ENCODE assay signal across 8 cellular contexts in the genomic region with DNA sequence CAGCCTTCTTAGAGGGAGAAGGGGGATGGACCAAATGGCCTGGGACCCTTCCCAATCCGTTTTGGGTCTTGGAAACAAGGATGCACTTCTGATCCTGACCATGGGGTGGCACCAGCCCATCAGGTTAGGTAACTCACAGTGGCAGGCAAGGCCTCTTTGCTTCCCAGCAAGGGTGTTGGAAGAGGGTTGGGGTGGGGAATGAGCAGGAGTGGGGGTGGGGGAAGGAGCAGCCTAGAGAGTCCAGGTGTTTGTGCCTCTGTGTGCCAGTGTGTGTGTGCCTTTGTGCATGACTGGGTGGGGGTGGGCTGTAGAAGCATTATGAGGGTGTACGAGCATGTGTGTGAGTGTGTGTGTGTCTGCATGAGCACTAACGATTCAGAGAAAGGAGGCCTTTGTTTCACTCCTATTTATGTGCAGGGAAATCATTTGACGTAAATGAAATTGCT.
DNase-seq lines count a peak whose midpoint lies in the region; ATAC-seq and TF ChIP-seq lines count a peak whose summit lies in the region.

No MANE protein-coding gene starts in this region.

- no peak overlapping the region for H3K4me3 ChIP-seq in choroid plexus epithelial cell (ENCODE audit: low read depth, low read length)
- no peak overlapping the region for H3K4me3 ChIP-seq in lower lobe of right lung

- no peaks in the 10 kb centered on the region for H3K9me3 ChIP-seq in lower lobe of right lung

- no peaks in the 10 kb centered on the region for H3K4me1 ChIP-seq in lower lobe of right lung

- DNase-seq in EL (peak; percentile 30), NCI-H460 (ENCODE audit: extremely low read depth, low read depth) (peak; percentile 8), choroid plexus epithelial cell (ENCODE audit: low read depth) (peak; percentile 21), lower lobe of right lung (peak; percentile 52), activated gamma-delta T cell (lab: John Stamatoyannopoulos, UW) (no peak)

- intact Hi-C loops in lower lobe of right lung (cut with DNase I) = no loop called here

- no peaks in the 10 kb centered on the region for H3K27me3 ChIP-seq in lower lobe of right lung (ENCODE audit: low read depth)

- no peak for TF ChIP-seq POLR2A in GM18505 (IDR thresholded peaks at IDR 0.05; ENCODE audit: borderline replicate concordance, extremely low read depth, insufficient read depth, insufficient read length)

- H3K36me3 ChIP-seq in lower lobe of right lung = no peaks in the 10 kb centered on the region

- H3K27ac ChIP-seq in lower lobe of right lung = no peak overlapping the region

- peak; percentile 46 for TF ChIP-seq CTCF in choroid plexus epithelial cell (conservative IDR thresholded peaks at IDR 0.05; ENCODE audit: low read depth, low read length)
- TF ChIP-seq CTCF in lower lobe of right lung (IDR thresholded peaks at IDR 0.05) = peak; percentile 54

- ATAC-seq in HG02610 (IDR thresholded peaks at IDR 0.05; ENCODE audit: unreplicated experiment) (peak; percentile 60), lower lobe of right lung (peak; percentile 52 to 69), GM18519 (IDR thresholded peaks at IDR 0.05; ENCODE audit: low FRiP score, unreplicated experiment) (no peak), GM18505 (IDR thresholded peaks at IDR 0.05; ENCODE audit: unreplicated experiment) (no peak)

Comparison
In these comparisons a context has a peak if more than half of its experiments do, and no peak if none do; other contexts are left out.
1. ATAC-seq: peak in HG02610 (single experiment) and lower lobe of right lung (2 of 2); none in GM18519 (single experiment) and GM18505 (single experiment).